ENCODE assay signal across 25 cellular contexts in genomic region chr7:136514776-136515175, GRCh38.
"Had no signal": no experiment of that assay in that cellular context is flagged by ENCODE, and none has a peak within 500 bp of the region (broad histone marks: within the 10 kb centered on the region; RNA-seq: fewer than 3 reads in every experiment).

No MANE protein-coding gene starts in this region.

- H3K27me3 ChIP-seq: SJSA1 had no signal

- H3K9me3 ChIP-seq: SJSA1 had no signal

- H3K36me3 Mint-ChIP-seq: IgD-negative memory B cell had no signal

- H3K4me2 ChIP-seq: KMS-11 had no signal

- DNase-seq: Kasumi-1, MM.1S, NCI-H1092 treated with DMSO at 0.1 percent for 48 hours, NCI-H1436, NCI-H187, NCI-H2029, NCI-H2081 treated with DMSO at 0.1 percent for 48 hours, NCI-H2171, NCI-H226, NCI-H446, NCI-H510A, NCI-H524 treated with DMSO at 0.1 percent for 48 hours, NCI-H69, NCI-H774, Right ventricle myocardium superior, RPMI8226, SIG-M5 had no signal

- H3K27ac ChIP-seq: HL-60, KMS-11, SJSA1, SK-N-MC had no signal

- H3K4me3 Mint-ChIP-seq: IgD-negative memory B cell had no signal

- FAIRE-seq: HTR-8/SVneo, K562, RCC 7860 had no signal

- ATAC-seq: K562 had no signal

- H3K4me3 ChIP-seq: K562, SJSA1, SK-N-MC had no signal

- H3K4me1 Mint-ChIP-seq: IgD-negative memory B cell had no signal

- H3K4me1 ChIP-seq: SJSA1 had no signal

- H3K27ac Mint-ChIP-seq: IgD-negative memory B cell had no signal

- H3K9ac ChIP-seq: KMS-11 had no signal

- H3K36me3 ChIP-seq: SJSA1 had no signal

- H3K27me3 Mint-ChIP-seq: IgD-negative memory B cell had no signal
